In genomic region chr3:18099611-18100010, GRCh38 we compare ENCODE assay signal across 13 cellular contexts.
DNase-seq lines count a peak whose midpoint lies in the region; ATAC-seq, FAIRE-seq and TF ChIP-seq lines count a peak whose summit lies in the region.
"Had no signal": no experiment of that assay in that cellular context is flagged by ENCODE, and none has a peak within 500 bp of the region (broad histone marks: within the 10 kb centered on the region; RNA-seq: fewer than 3 reads in every experiment).

No MANE protein-coding gene starts in this region.

- H3K4me1 Mint-ChIP-seq in activated naive CD8-positive, alpha-beta T cell treated with anti-CD3 and anti-CD28 coated beads, Interleukin-2, amount 50 U/mL, for 24 hours: peaks cover 36% of the 10 kb centered on the region

- peak overlapping the region; percentile 4 to 34; a peak in 3 of 4 replicates for H4K8ac ChIP-seq in IMR-90 (ENCODE audit: low read depth in 2 of 2, low read length in 2 of 2)

- peaks cover 19% of the 10 kb centered on the region for H3K9me3 Mint-ChIP-seq in activated naive CD8-positive, alpha-beta T cell treated with anti-CD3 and anti-CD28 coated beads, Interleukin-2, amount 50 U/mL, for 24 hours

- no peaks in the 10 kb centered on the region for H3K27me3 ChIP-seq in IMR-90 (ENCODE audit: control insufficient read depth, insufficient read depth, low read length)
- H3K27me3 ChIP-seq: tibial nerve had no signal

- no peak overlapping the region for H2AFZ ChIP-seq in IMR-90 (replicated peaks; ENCODE audit: low read length, poor library complexity)

- TF ChIP-seq CTCF in IMR-90 (conservative IDR thresholded peaks at IDR 0.05; ENCODE audit: low read depth, low read length): no peak
- no peak for TF ChIP-seq CTCF in D721Med (IDR thresholded peaks at IDR 0.05; ENCODE audit: insufficient read depth, missing control alignments)

- no peak overlapping the region for H3K9ac ChIP-seq in IMR-90 (ENCODE audit: low read depth, low read length)

- H4K5ac ChIP-seq in IMR-90 (ENCODE audit: low read depth, low read length): no peak overlapping the region

- peaks cover 3% of the 10 kb centered on the region; the same call in 1 of the 2 replicates for H3K4me1 ChIP-seq in IMR-90 (ENCODE audit: control insufficient read depth, insufficient read depth, low read length)
- H3K4me1 ChIP-seq: lower lobe of right lung, tibial nerve had no signal

- in situ Hi-C loops in IMR-90 (cut with MboI; ENCODE audit: low sequenced_read_pairs): loop anchor here (25.0 kb wide), 1 partner anchor 462 kb away; no protein-coding TSS in a partner anchor

- no peaks in the 10 kb centered on the region for H3K36me3 ChIP-seq in IMR-90 (ENCODE audit: control insufficient read depth, insufficient read depth, low read length)
- H3K36me3 ChIP-seq: lower lobe of right lung, tibial nerve had no signal

- POLR2A ChIA-PET in IMR-90 (lab: Charles Lee; ENCODE audit: unreplicated experiment): no interaction called here

- CTCF ChIA-PET in IMR-90 (lab: Yijun Ruan, JAX): interaction anchor here (0.6 kb wide), 1 partner anchor 171 kb away, joined by 3 read pairs; no protein-coding TSS in a partner anchor

- H3K23ac ChIP-seq in IMR-90 (ENCODE audit: low read depth, low read length): no peak overlapping the region

- peak overlapping the region; percentile 22 for H4K91ac ChIP-seq in IMR-90 (ENCODE audit: insufficient read depth, low read depth, low read length)

- peak overlapping the region; percentile 61; the same call in 1 of the 2 replicates for H2AK5ac ChIP-seq in IMR-90 (ENCODE audit: low read depth, low read length)

- H3K56ac ChIP-seq in IMR-90 (ENCODE audit: extremely low read depth, insufficient read depth, low read length): no peak overlapping the region

- peaks cover 9% of the 10 kb centered on the region for H3K36me3 Mint-ChIP-seq in activated naive CD8-positive, alpha-beta T cell treated with anti-CD3 and anti-CD28 coated beads, Interleukin-2, amount 50 U/mL, for 24 hours (ENCODE audit: low read depth)

- H3K4me3 Mint-ChIP-seq in activated naive CD8-positive, alpha-beta T cell treated with anti-CD3 and anti-CD28 coated beads, Interleukin-2, amount 50 U/mL, for 24 hours: peak overlapping the region; percentile 19
- H3K4me3 Mint-ChIP-seq: neural crest cell had no signal

- no peak overlapping the region for H2AK9ac ChIP-seq in IMR-90 (replicated peaks; ENCODE audit: low read depth, low read length, poor library complexity)

- H2BK20ac ChIP-seq in IMR-90 (ENCODE audit: low read depth, low read length): peak overlapping the region; percentile 19; the same call in 1 of the 2 replicates

- H3K4ac ChIP-seq in IMR-90 (ENCODE audit: low read depth, low read length): peak overlapping the region; percentile 17

- intact Hi-C loops in IMR-90 (cut with micrococcal nuclease): no loop called here

- no peak overlapping the region; the same call in 1 of the 2 replicates for H3K4me2 ChIP-seq in IMR-90 (ENCODE audit: low read depth, low read length)

- dilution Hi-C loops in IMR-90 (cut with HindIII; ENCODE audit: low sequenced_read_pairs, unreplicated experiment): no loop called here

- no TSS peak for BruUV-seq in IMR-90 (replicated peaks; lab: Mats Ljungman, UMichigan)

- peak; percentile 28 for DNase-seq in activated CD4-positive, alpha-beta T cell treated with anti-CD3 and anti-CD28 coated beads for 48 hours
- no peak for DNase-seq in activated CD4-positive, alpha-beta T cell treated with anti-CD3 and anti-CD28 coated beads, Interleukin-2, amount 50 U/mL, for 1 hour
- DNase-seq in IMR-90: peak; percentile 15
- peak; percentile 16 for DNase-seq in activated naive CD8-positive, alpha-beta T cell treated with anti-CD3 and anti-CD28 coated beads, Interleukin-2, amount 50 U/mL, for 24 hours
- peak; percentile 66 for DNase-seq in renal cortical epithelial cell (ENCODE audit: low read depth)
- no peak for DNase-seq in D721Med (ENCODE audit: insufficient read length, low spot score)
- no peak for DNase-seq in inferior parietal cortex (ENCODE audit: extremely low spot score)
- DNase-seq: activated effector memory CD4-positive, alpha-beta T cell treated with Interleukin-2 at 50 U/mL for 16 hours; lower lobe of right lung had no signal

- no peak for TF ChIP-seq RAD21 in IMR-90 (IDR thresholded peaks at IDR 0.05; ENCODE audit: low read length)

- H2BK120ac ChIP-seq in IMR-90 (ENCODE audit: low read depth, low read length): peak overlapping the region; percentile 36

- 0 out of 2 replicates have a peak overlapping the region, but pooled peaks have one; percentile 37 for H3K14ac ChIP-seq in IMR-90 (replicated peaks; ENCODE audit: low read depth, low read length)

- no peak overlapping the region for H3K4me3 ChIP-seq in IMR-90 (ENCODE audit: insufficient read depth, low read depth, low read length)
- H3K4me3 ChIP-seq: GM12878, lower lobe of right lung, tibial nerve had no signal

- peaks cover 3% of the 10 kb centered on the region for H3K9me3 ChIP-seq in IMR-90 (ENCODE audit: control insufficient read depth, insufficient read depth, low read length)
- H3K9me3 ChIP-seq: lower lobe of right lung had no signal

- no peak for ATAC-seq in IMR-90 (ENCODE audit: low read depth)
- ATAC-seq in activated naive CD8-positive, alpha-beta T cell treated with anti-CD3 and anti-CD28 coated beads, Interleukin-2, amount 50 U/mL, for 24 hours: peak; percentile 73
- ATAC-seq in HG02610 (IDR thresholded peaks at IDR 0.05; ENCODE audit: unreplicated experiment): no peak
- ATAC-seq: lower lobe of right lung had no signal

- H3K79me1 ChIP-seq in IMR-90 (ENCODE audit: low read depth in 1 of 2, low read length in 2 of 2): no peaks in the 10 kb centered on the region

- H3K27ac ChIP-seq in IMR-90 (ENCODE audit: insufficient read depth, low read length): no peak overlapping the region
- H3K27ac ChIP-seq: lower lobe of right lung, tibial nerve had no signal

- H3K27ac Mint-ChIP-seq in activated naive CD8-positive, alpha-beta T cell treated with anti-CD3 and anti-CD28 coated beads, Interleukin-2, amount 50 U/mL, for 24 hours: peak overlapping the region; percentile 92

- no peak for FAIRE-seq in D721Med (lab: Jason Lieb, UNC)
- FAIRE-seq: GM12878 had no signal

- 0 out of 2 replicates have a peak, but pooled peaks cover 4% of the 10 kb centered on the region for H3K9me1 ChIP-seq in IMR-90 (ENCODE audit: insufficient read depth, low read length)

- H3K18ac ChIP-seq in IMR-90 (ENCODE audit: low read depth, low read length): no peak overlapping the region

- H2BK5ac ChIP-seq in IMR-90 (ENCODE audit: low read depth, low read length, poor library complexity, severe bottlenecking): peak overlapping the region; percentile 12

- H2BK15ac ChIP-seq in IMR-90 (ENCODE audit: low read depth, low read length): peak overlapping the region; percentile 3; the same call in 2 of the 3 replicates

- WGBS in IMR-90 (ENCODE audit: extremely low coverage in 2 of 2, insufficient read length in 1 of 2), 2 experiments: no CpG with 5 or more reads among the region's 5 CpGs

- no peaks in the 10 kb centered on the region for H4K20me1 ChIP-seq in IMR-90 (ENCODE audit: insufficient read depth, low read length)

- peaks cover 4% of the 10 kb centered on the region for H3K27me3 Mint-ChIP-seq in activated naive CD8-positive, alpha-beta T cell treated with anti-CD3 and anti-CD28 coated beads, Interleukin-2, amount 50 U/mL, for 24 hours

- no peak for TF ChIP-seq POLR2A in IMR-90 (IDR thresholded peaks at IDR 0.05; ENCODE audit: low read depth, low read length)

TF ChIP-seq in IMR-90, 13 proteins besides CTCF, POLR2A, EP300 and RAD21:
- TF ChIP-seq MAZ (IDR thresholded peaks at IDR 0.05; ENCODE audit: borderline replicate concordance, low read depth, low read length) (no peak), CEBPB (IDR thresholded peaks at IDR 0.05; ENCODE audit: low read depth, low read length) (no peak), NFE2L2 (IDR thresholded peaks at IDR 0.05; ENCODE audit: low read depth, low read length) (no peak), RCOR1 (IDR thresholded peaks at IDR 0.05; ENCODE audit: insufficient replicate concordance, low read length) (no peak), FOS (IDR thresholded peaks at IDR 0.05; ENCODE audit: low read depth, low read length) (no peak), RFX5 (IDR thresholded peaks at IDR 0.05; ENCODE audit: low read depth, low read length) (no peak), MXI1 (IDR thresholded peaks at IDR 0.05; ENCODE audit: borderline replicate concordance, low read depth, low read length) (no peak), BHLHE40 (IDR thresholded peaks at IDR 0.05; ENCODE audit: low read depth, low read length) (no peak), SMC3 (IDR thresholded peaks at IDR 0.05; ENCODE audit: low read depth, low read length) (no peak)
- TF ChIP-seq, protein P1, sequence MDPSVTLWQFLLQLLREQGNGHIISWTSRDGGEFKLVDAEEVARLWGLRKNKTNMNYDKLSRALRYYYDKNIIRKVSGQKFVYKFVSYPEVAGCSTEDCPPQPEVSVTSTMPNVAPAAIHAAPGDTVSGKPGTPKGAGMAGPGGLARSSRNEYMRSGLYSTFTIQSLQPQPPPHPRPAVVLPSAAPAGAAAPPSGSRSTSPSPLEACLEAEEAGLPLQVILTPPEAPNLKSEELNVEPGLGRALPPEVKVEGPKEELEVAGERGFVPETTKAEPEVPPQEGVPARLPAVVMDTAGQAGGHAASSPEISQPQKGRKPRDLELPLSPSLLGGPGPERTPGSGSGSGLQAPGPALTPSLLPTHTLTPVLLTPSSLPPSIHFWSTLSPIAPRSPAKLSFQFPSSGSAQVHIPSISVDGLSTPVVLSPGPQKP (IDR thresholded peaks at IDR 0.05; ENCODE audit: borderline replicate concordance, low read depth, low read length): no peak
- TF ChIP-seq, protein P2, sequence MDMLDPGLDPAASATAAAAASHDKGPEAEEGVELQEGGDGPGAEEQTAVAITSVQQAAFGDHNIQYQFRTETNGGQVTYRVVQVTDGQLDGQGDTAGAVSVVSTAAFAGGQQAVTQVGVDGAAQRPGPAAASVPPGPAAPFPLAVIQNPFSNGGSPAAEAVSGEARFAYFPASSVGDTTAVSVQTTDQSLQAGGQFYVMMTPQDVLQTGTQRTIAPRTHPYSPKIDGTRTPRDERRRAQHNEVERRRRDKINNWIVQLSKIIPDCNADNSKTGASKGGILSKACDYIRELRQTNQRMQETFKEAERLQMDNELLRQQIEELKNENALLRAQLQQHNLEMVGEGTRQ (IDR thresholded peaks at IDR 0.05; ENCODE audit: low read depth, low read length): no peak
TF ChIP-seq in IMR-90: peak in this region for 0.

Comparison
In these comparisons a context has a peak if more than half of its experiments do, and no peak if none do; other contexts are left out.
1. DNase-seq: peak in activated CD4-positive, alpha-beta T cell treated with anti-CD3 and anti-CD28 coated beads for 48 hours (single experiment), IMR-90 (single experiment), activated naive CD8-positive, alpha-beta T cell treated with anti-CD3 and anti-CD28 coated beads, Interleukin-2, amount 50 U/mL, for 24 hours (single experiment) and renal cortical epithelial cell (single experiment); none in activated CD4-positive, alpha-beta T cell treated with anti-CD3 and anti-CD28 coated beads, Interleukin-2, amount 50 U/mL, for 1 hour (single experiment), D721Med (single experiment) and inferior parietal cortex (single experiment).